In genomic region chr17:49602783-49603182, GRCh38 we compare ENCODE assay signal across 20 cellular contexts. TPM values are rescaled to one million over a fixed set of nuclear protein-coding genes. Genes with fewer than 3 reads are reported as not detected.
DNase-seq lines count a peak whose midpoint lies in the region; ATAC-seq and TF ChIP-seq lines count a peak whose summit lies in the region.
"Had no signal": no experiment of that assay in that cellular context is flagged by ENCODE, and none has a peak within 500 bp of the region (broad histone marks: within the 10 kb centered on the region; RNA-seq: fewer than 3 reads in every experiment).

No MANE protein-coding gene starts in this region.

- DNase-seq in heart right ventricle (no peak), cardiac septum (ENCODE audit: low spot score) (no peak), dermis blood vessel endothelial cell (peak; percentile 18), neuronal stem cell (ENCODE audit: low spot score) (no peak), cortex of kidney (lab: John Stamatoyannopoulos, UW) (no peak)
- DNase-seq in stimulated activated CD4-positive, alpha-beta T cell treated with anti-CD3 and anti-CD28 coated beads, Interleukin-15, amount 100 ng/mL, for 24 hours: no peak
- DNase-seq in activated effector memory CD4-positive, alpha-beta T cell treated with anti-CD3 and anti-CD28 coated beads, Interleukin-2, amount 50 U/mL, for 16 hours: no peak
- DNase-seq: activated B cell treated with CpG ODN at 0.5 μM for 24 hours; activated CD8-positive, alpha-beta memory T cell treated with anti-CD3 and anti-CD28 coated beads for 24 hours; activated gamma-delta T cell; COR-L47; dorsolateral prefrontal cortex; kidney; NCI-H1417; stimulated activated CD4-positive, alpha-beta T cell treated with anti-CD3 and anti-CD28 coated beads, Interleukin-12 subunit alpha, Interleukin-12 subunit beta, amount 100 ng/mL, for 4 hours; T-cell had no signal

- TF ChIP-seq CTCF in heart right ventricle (IDR thresholded peaks at IDR 0.05): no peak

- H2AFZ ChIP-seq in neuronal stem cell (ENCODE audit: low read length): no peak overlapping the region
- H2AFZ ChIP-seq: parathyroid adenoma had no signal

- no peak overlapping the region for H3K9ac ChIP-seq in neuronal stem cell (ENCODE audit: low read depth, low read length, poor library complexity)
- H3K9ac ChIP-seq: parathyroid adenoma had no signal

- H2BK15ac ChIP-seq in neuronal stem cell (ENCODE audit: low read length): no peak overlapping the region

- H3K4me1 ChIP-seq in heart right ventricle: peaks cover 0 to 43% (median 31%) of the 10 kb centered on the region in 9 donors
- peaks cover 0 to 17% of the 10 kb centered on the region in 2 donors for H3K4me1 ChIP-seq in neuronal stem cell (ENCODE audit: control insufficient read depth in 2 of 2, insufficient read depth in 1 of 2, low read depth in 1 of 2, low read length in 2 of 2)
- H3K4me1 ChIP-seq: parathyroid adenoma had no signal

- H3K9me3 ChIP-seq in heart right ventricle (no peaks in the 10 kb centered on the region), neuronal stem cell (replicated peaks in 1 of 2; ENCODE audit: control insufficient read depth in 2 of 2, insufficient read depth in 1 of 2, low read depth in 1 of 2, low read length in 2 of 2) (no peaks in the 10 kb centered on the region)

- ATAC-seq in heart right ventricle (peak in 5 of 8 donors; percentile 4 to 30 (median 9)), HG02973 (IDR thresholded peaks at IDR 0.05; ENCODE audit: unreplicated experiment) (no peak)
- ATAC-seq: esophagus mucosa, T-cell had no signal

- intact Hi-C loops in heart right ventricle (cut with DNase I) (no loop called here), cardiac septum (cut with DNase I) (no loop called here)

- no peak overlapping the region for H3K14ac ChIP-seq in neuronal stem cell (ENCODE audit: low read length)

- H3K4ac ChIP-seq in neuronal stem cell (ENCODE audit: low read length): no peak overlapping the region

- no peak overlapping the region for H3K4me2 ChIP-seq in neuronal stem cell (ENCODE audit: insufficient read depth, low read length, poor library complexity, severe bottlenecking)

- no peak overlapping the region for H3K23ac ChIP-seq in neuronal stem cell (ENCODE audit: low read depth, low read length, poor library complexity)

- H3K4me3 ChIP-seq in heart right ventricle (no peak overlapping the region), neuronal stem cell (ENCODE audit: low read length in 2 of 2) (no peak overlapping the region)
- H3K4me3 ChIP-seq: dorsolateral prefrontal cortex had no signal

- H4K8ac ChIP-seq in neuronal stem cell (ENCODE audit: low read depth, low read length): no peak overlapping the region

- H2BK5ac ChIP-seq in neuronal stem cell (ENCODE audit: low read length): no peak overlapping the region

- peaks cover 0 to 100% (median 43%) of the 10 kb centered on the region in 9 donors for H3K36me3 ChIP-seq in heart right ventricle
- H3K36me3 ChIP-seq in neuronal stem cell (replicated peaks in 1 of 2; ENCODE audit: control insufficient read depth in 2 of 2, insufficient read depth in 2 of 2, low read length in 2 of 2): peaks cover 11 to 96% of the 10 kb centered on the region in 2 donors

- H3K27ac ChIP-seq in heart right ventricle (peak overlapping the region in 8 of 10 donors; percentile 0 to 66 (median 44)), neuronal stem cell (replicated peaks; ENCODE audit: low read length) (peak overlapping the region; percentile 14)
- H3K27ac ChIP-seq: parathyroid adenoma, RWPE1 had no signal

- no peak overlapping the region for H3K18ac ChIP-seq in neuronal stem cell (ENCODE audit: low read length)

- no peak overlapping the region for H2BK12ac ChIP-seq in neuronal stem cell (ENCODE audit: low read length)

- H2BK120ac ChIP-seq in neuronal stem cell (ENCODE audit: low read depth, low read length): no peak overlapping the region

- no peak overlapping the region for H2AK5ac ChIP-seq in neuronal stem cell (ENCODE audit: low read depth, low read length)

- H3K27me3 ChIP-seq in heart right ventricle (no peaks in the 10 kb centered on the region), neuronal stem cell (ENCODE audit: control insufficient read depth in 3 of 3, insufficient read depth in 3 of 3, low read depth in 1 of 3, low read length in 3 of 3) (no peaks in the 10 kb centered on the region)
- H3K27me3 ChIP-seq: dorsolateral prefrontal cortex had no signal

- no peaks in the 10 kb centered on the region for H3K79me1 ChIP-seq in neuronal stem cell (ENCODE audit: low read depth, low read length)

- no peak overlapping the region for H4K91ac ChIP-seq in neuronal stem cell (ENCODE audit: low read depth, low read length, poor library complexity)

RNA-seq across cellular contexts. Expression of gene NXPH3, which starts 27.1 kb away (rescaled TPM):
- total RNA-seq in heart right ventricle (1 to 10 TPM; 2.2 to 4.4 (median 3.2) TPM), cardiac septum (4.4 TPM), dermis blood vessel endothelial cell (3.9 and 4.0 TPM in 2 replicates)
- 1 to 10 TPM; 2.3 to 5.9 TPM for polyA plus RNA-seq in heart right ventricle
- 2.9 TPM for polyA plus RNA-seq in neuronal stem cell (2013, experiment 1 of 2)
- 2.8 TPM for polyA plus RNA-seq in neuronal stem cell (2013, experiment 2 of 2)
- total RNA-seq: activated B cell treated with CpG ODN at 0.5 μM for 24 hours, T-cell had no signal
